1 cellular context compared by ENCODE assay signal in genomic region chr13:112588490-112589297, GRCh38.
TF ChIP-seq lines count a peak whose summit lies in the region.

No MANE protein-coding gene starts in this region.

TF ChIP-seq in K562, 482 proteins besides CTCF, POLR2A, EP300 and RAD21 (continued from another document):
- TF ChIP-seq AFF1 (IDR thresholded peaks at IDR 0.05; ENCODE audit: low read depth in 1 of 2, partially characterized antibody in 2 of 2) (no peak), ATF7 (IDR thresholded peaks at IDR 0.05) (peak; percentile 52; the same call in 1 of the 2 replicates), ZNF695 (CRISPR knock-in tag; IDR thresholded peaks at IDR 0.05) (no peak), ZNF124 (CRISPR knock-in tag; IDR thresholded peaks at IDR 0.05) (no peak), SNRNP70 (optimal IDR thresholded peaks at IDR 0.05; ENCODE audit: low read depth, low read length) (no peak), HDGF (IDR thresholded peaks at IDR 0.05) (no peak), RNF2 (IDR thresholded peaks at IDR 0.05) (no peak), ZNF764 (CRISPR knock-in tag; IDR thresholded peaks at IDR 0.05; ENCODE audit: low read depth) (no peak), C11orf30 (IDR thresholded peaks at IDR 0.05; ENCODE audit: low read depth) (no peak), MCM7 (IDR thresholded peaks at IDR 0.05) (no peak), ZFP1 (CRISPR knock-in tag; IDR thresholded peaks at IDR 0.05) (no peak), MXI1 (IDR thresholded peaks at IDR 0.05; ENCODE audit: low read depth, low read length) (no peak), MCM3 (IDR thresholded peaks at IDR 0.05) (no peak), DACH1 (IDR thresholded peaks at IDR 0.05; ENCODE audit: partially characterized antibody) (no peak), ZNF282 (CRISPR knock-in tag; IDR thresholded peaks at IDR 0.05) (no peak), TFAM (CRISPR knock-in tag; conservative IDR thresholded peaks at IDR 0.05) (no peak), TEAD4 (IDR thresholded peaks at IDR 0.05; ENCODE audit: low read length) (no peak), TEAD4 (CRISPR knock-in tag; IDR thresholded peaks at IDR 0.05; ENCODE audit: borderline replicate concordance) (no peak), IRF9 (tag; IDR thresholded peaks at IDR 0.05) (0 out of 2 replicates have a peak, but pooled peaks have one; percentile 15), BRD9 (IDR thresholded peaks at IDR 0.05; ENCODE audit: low read depth, partially characterized antibody) (no peak), ZNF224 (CRISPR knock-in tag; IDR thresholded peaks at IDR 0.05) (no peak), PBX2 (CRISPR knock-in tag; IDR thresholded peaks at IDR 0.05; ENCODE audit: low read depth) (no peak), PBX2 (tag; conservative IDR thresholded peaks at IDR 0.05; ENCODE audit: low read depth) (no peak), ZNF24 (IDR thresholded peaks at IDR 0.05) (no peak), SREBF1 (IDR thresholded peaks at IDR 0.05; ENCODE audit: borderline replicate concordance, low read depth, low read length) (no peak), ZSCAN32 (CRISPR knock-in tag; IDR thresholded peaks at IDR 0.05) (peak; percentile 79), TBL1XR1 (IDR thresholded peaks at IDR 0.05; ENCODE audit: low read length in 2 of 2) (no peak; a peak in 1 of 4 replicates), ATF4 (CRISPR knock-in tag; IDR thresholded peaks at IDR 0.05) (peak; percentile 92), ZNF395 (CRISPR knock-in tag; IDR thresholded peaks at IDR 0.05) (peak; percentile 33; the same call in 1 of the 2 replicates), ZNF263 (CRISPR knock-in tag; IDR thresholded peaks at IDR 0.05; ENCODE audit: borderline replicate concordance) (no peak), MNT (conservative IDR thresholded peaks at IDR 0.05) (no peak), CBFB (CRISPR knock-in tag; IDR thresholded peaks at IDR 0.05) (no peak), JUN (IDR thresholded peaks at IDR 0.05; ENCODE audit: borderline replicate concordance, low read depth, low read length) (no peak), JUN (CRISPR knock-in tag; IDR thresholded peaks at IDR 0.05; ENCODE audit: borderline replicate concordance) (no peak), ZNF696 (CRISPR knock-in tag; conservative IDR thresholded peaks at IDR 0.05) (no peak), CEBPB (tag; IDR thresholded peaks at IDR 0.05) (peak; percentile 51), KDM2B (CRISPR knock-in tag; IDR thresholded peaks at IDR 0.05) (no peak), ZNF511 (CRISPR knock-in tag; IDR thresholded peaks at IDR 0.05) (no peak), ATF1 (CRISPR knock-in tag; IDR thresholded peaks at IDR 0.05) (no peak), ATF1 (tag; IDR thresholded peaks at IDR 0.05) (no peak), SMARCA4 (IDR thresholded peaks at IDR 0.05) (no peak), BCL6 (CRISPR knock-in tag; IDR thresholded peaks at IDR 0.05) (no peak), CREM (IDR thresholded peaks at IDR 0.05; ENCODE audit: low read depth) (no peak), ZNF143 (CRISPR knock-in tag; IDR thresholded peaks at IDR 0.05) (no peak), ZNF778 (CRISPR knock-in tag; IDR thresholded peaks at IDR 0.05) (no peak), ZNF316 (IDR thresholded peaks at IDR 0.05) (no peak)
